In genomic region chrX:82458207-82458754, GRCh38 we compare ENCODE assay signal across 2 cellular contexts.
A peak's percentile ranks its signal among the peaks of the same experiment; 100 is the strongest.
TF ChIP-seq lines count a peak whose summit lies in the region.

No MANE protein-coding gene starts in this region.

TF ChIP-seq in IMR-90, 13 proteins besides CTCF, POLR2A, EP300 and RAD21:
- no peak for TF ChIP-seq SMC3 (IDR thresholded peaks at IDR 0.05; ENCODE audit: low read depth, low read length)
- no peak for TF ChIP-seq MXI1 (IDR thresholded peaks at IDR 0.05; ENCODE audit: borderline replicate concordance, low read depth, low read length)
- no peak for TF ChIP-seq RFX5 (IDR thresholded peaks at IDR 0.05; ENCODE audit: low read depth, low read length)
- TF ChIP-seq BHLHE40 (IDR thresholded peaks at IDR 0.05; ENCODE audit: low read depth, low read length), result no peak
- TF ChIP-seq NFE2L2 (IDR thresholded peaks at IDR 0.05; ENCODE audit: low read depth, low read length), result no peak
- peak; percentile 98 for TF ChIP-seq MAFK (IDR thresholded peaks at IDR 0.05; ENCODE audit: low read depth, low read length)

TF ChIP-seq in H1, 55 proteins besides CTCF, POLR2A, EP300 and RAD21:
- peak; percentile 88 for TF ChIP-seq MAFK (IDR thresholded peaks at IDR 0.05; ENCODE audit: low read depth, low read length)
- no peak for TF ChIP-seq HDAC6 (IDR thresholded peaks at IDR 0.05; ENCODE audit: low read depth, low read length)
- no peak for TF ChIP-seq CBX8 (IDR thresholded peaks at IDR 0.05; ENCODE audit: borderline replicate concordance, low read depth, low read length)
